ENCODE assay signal across 8 cellular contexts in genomic region chr12:49043856-49044258, GRCh38. TPM values are rescaled to one million over a fixed set of nuclear protein-coding genes. Genes with fewer than 3 reads are reported as not detected.
A peak's percentile ranks its signal among the peaks of the same experiment; 100 is the strongest.
DNase-seq lines count a peak whose midpoint lies in the region; ATAC-seq and TF ChIP-seq lines count a peak whose summit lies in the region.

No MANE protein-coding gene starts in this region.

- H3K4me1 Mint-ChIP-seq in activated CD8-positive, alpha-beta memory T cell treated with anti-CD3 and anti-CD28 coated beads, Interleukin-2, amount 10 ng/mL, durations not matched to agents 7 days and 5 days = peaks cover 8% of the 10 kb centered on the region
- peaks cover 0 to 7% of the 10 kb centered on the region in 2 donors for H3K4me1 Mint-ChIP-seq in natural killer cell treated with Interleukin-12 subunit alpha and Interleukin-12 subunit beta and Interleukin-15 and Interleukin-18, amount 100 ng/mL, for 72 hours (ENCODE audit: low read depth in 2 of 2)

- TF ChIP-seq POLR2A in stomach (IDR thresholded peaks at IDR 0.05) = no peak

- H3K27ac ChIP-seq in stomach = no peak overlapping the region

- DNase-seq in NCI-H2171 treated with DMSO at 0.1 percent for 48 hours (lab: John Stamatoyannopoulos, UW) (peak; percentile 47), NCI-H2171 (lab: John Stamatoyannopoulos, UW) (no peak), NOMO-1 treated with dmso at 0.1 percent for 144 hours (lab: John Stamatoyannopoulos, UW; ENCODE audit: unreplicated experiment) (peak; percentile 65), epithelial cell of proximal tubule (ENCODE audit: low read depth) (no peak), stomach (peak; percentile 60)
- DNase-seq in activated CD8-positive, alpha-beta memory T cell treated with anti-CD3 and anti-CD28 coated beads, Interleukin-2, amount 10 ng/mL, durations not matched to agents 7 days and 5 days = peak; percentile 87
- DNase-seq in natural killer cell treated with Interleukin-12 subunit alpha and Interleukin-12 subunit beta and Interleukin-15 and Interleukin-18, amount 100 ng/mL, for 72 hours (ENCODE audit: low spot score) = peak; percentile 74

- H3K4me3 ChIP-seq in epithelial cell of proximal tubule (ENCODE audit: low read depth, low read length) (no peak overlapping the region), stomach (no peak overlapping the region)

- H3K9me3 Mint-ChIP-seq in activated CD8-positive, alpha-beta memory T cell treated with anti-CD3 and anti-CD28 coated beads, Interleukin-2, amount 10 ng/mL, durations not matched to agents 7 days and 5 days (ENCODE audit: low read depth) = no peaks in the 10 kb centered on the region
- no peaks in the 10 kb centered on the region for H3K9me3 Mint-ChIP-seq in natural killer cell treated with Interleukin-12 subunit alpha and Interleukin-12 subunit beta and Interleukin-15 and Interleukin-18, amount 100 ng/mL, for 72 hours

- CTCF ChIA-PET in activated CD8-positive, alpha-beta memory T cell treated with anti-CD3 and anti-CD28 coated beads, Interleukin-2, amount 10 ng/mL, durations not matched to agents 7 days and 5 days (lab: Charles Lee) = interaction anchor here (0.6 to 3.4 kb wide), 31 partner anchors 8 to 385 kb away, joined by 3 to 25 read pairs (median 6); partner anchors contain the start of genes DDN, DDX23, LMBR1L and PRKAG1

- WGBS in stomach, 5 donors = 54 to 60% (median 57%) methylated on average over 11 of the region's 11 CpGs

- peaks cover 55% of the 10 kb centered on the region for H3K36me3 Mint-ChIP-seq in activated CD8-positive, alpha-beta memory T cell treated with anti-CD3 and anti-CD28 coated beads, Interleukin-2, amount 10 ng/mL, durations not matched to agents 7 days and 5 days
- H3K36me3 Mint-ChIP-seq in natural killer cell treated with Interleukin-12 subunit alpha and Interleukin-12 subunit beta and Interleukin-15 and Interleukin-18, amount 100 ng/mL, for 72 hours = peaks cover 19% of the 10 kb centered on the region

- no peaks in the 10 kb centered on the region for H3K27me3 ChIP-seq in stomach

- H3K4me1 ChIP-seq in stomach = no peaks in the 10 kb centered on the region

- no peaks in the 10 kb centered on the region for H3K9me3 ChIP-seq in stomach

- peak overlapping the region; percentile 0 for H3K27ac Mint-ChIP-seq in activated CD8-positive, alpha-beta memory T cell treated with anti-CD3 and anti-CD28 coated beads, Interleukin-2, amount 10 ng/mL, durations not matched to agents 7 days and 5 days
- peak overlapping the region in 1 of 2 donors; percentile 31 for H3K27ac Mint-ChIP-seq in natural killer cell treated with Interleukin-12 subunit alpha and Interleukin-12 subunit beta and Interleukin-15 and Interleukin-18, amount 100 ng/mL, for 72 hours

- H3K27me3 Mint-ChIP-seq in activated CD8-positive, alpha-beta memory T cell treated with anti-CD3 and anti-CD28 coated beads, Interleukin-2, amount 10 ng/mL, durations not matched to agents 7 days and 5 days = no peaks in the 10 kb centered on the region
- H3K27me3 Mint-ChIP-seq in natural killer cell treated with Interleukin-12 subunit alpha and Interleukin-12 subunit beta and Interleukin-15 and Interleukin-18, amount 100 ng/mL, for 72 hours = no peaks in the 10 kb centered on the region

- no peak overlapping the region for H3K4me3 Mint-ChIP-seq in activated CD8-positive, alpha-beta memory T cell treated with anti-CD3 and anti-CD28 coated beads, Interleukin-2, amount 10 ng/mL, durations not matched to agents 7 days and 5 days
- H3K4me3 Mint-ChIP-seq in natural killer cell treated with Interleukin-12 subunit alpha and Interleukin-12 subunit beta and Interleukin-15 and Interleukin-18, amount 100 ng/mL, for 72 hours = no peak overlapping the region

- intact Hi-C loops in stomach (cut with DNase I; ENCODE audit: low total_unique reads) = no loop called here

- peak; percentile 87 for ATAC-seq in activated CD8-positive, alpha-beta memory T cell treated with anti-CD3 and anti-CD28 coated beads, Interleukin-2, amount 10 ng/mL, durations not matched to agents 7 days and 5 days
- peak; percentile 69 to 71 for ATAC-seq in natural killer cell treated with Interleukin-12 subunit alpha and Interleukin-12 subunit beta and Interleukin-15 and Interleukin-18, amount 100 ng/mL, for 72 hours
- no peak for ATAC-seq in HG02840 (IDR thresholded peaks at IDR 0.05; ENCODE audit: low FRiP score, unreplicated experiment)

- peaks cover 99 to 100% (median 100%) of the 10 kb centered on the region in 4 donors for H3K36me3 ChIP-seq in stomach

- TF ChIP-seq EP300 in stomach (IDR thresholded peaks at IDR 0.05) = no peak

- TF ChIP-seq CTCF in epithelial cell of proximal tubule (conservative IDR thresholded peaks at IDR 0.05; ENCODE audit: low read depth, low read length) (peak; percentile 77), stomach (IDR thresholded peaks at IDR 0.05) (peak in 4 of 7 experiments; percentile 36 to 52 (median 46))

RNA-seq across cellular contexts. Expression of gene KMT2D, which starts 16.7 kb away (rescaled TPM):
- total RNA-seq in activated CD8-positive, alpha-beta memory T cell treated with anti-CD3 and anti-CD28 coated beads, Interleukin-2, amount 10 ng/mL, durations not matched to agents 7 days and 5 days = 100 to 1,000 TPM; 107 to 132 TPM
- 16.6 and 17.2 TPM in 2 replicates for total RNA-seq in epithelial cell of proximal tubule
- total RNA-seq in natural killer cell treated with Interleukin-12 subunit alpha and Interleukin-12 subunit beta and Interleukin-15 and Interleukin-18, amount 100 ng/mL, for 72 hours = 100 to 1,000 TPM; 120 to 199 TPM
- total RNA-seq in stomach = 100 to 1,000 TPM in 3 of 5 donors, 10 to 100 TPM in 2; 65.4 to 220 (median 110) TPM
- polyA plus RNA-seq in stomach = 10 to 100 TPM in 1 of 3 donors, 1 to 10 TPM in 2; 3.2 to 17.2 (median 7.4) TPM

RNA-seq across cellular contexts. Expression of gene PRKAG1, which starts 25.3 kb away (rescaled TPM):
- 10 to 100 TPM; 58.9 to 66.0 TPM for total RNA-seq in activated CD8-positive, alpha-beta memory T cell treated with anti-CD3 and anti-CD28 coated beads, Interleukin-2, amount 10 ng/mL, durations not matched to agents 7 days and 5 days
- total RNA-seq in epithelial cell of proximal tubule (50.7 and 68.5 TPM in 2 replicates), stomach (10 to 100 TPM in 4 of 5 donors, 1 to 10 TPM in 1; 5.8 to 68.7 (median 36.9) TPM)
- 10 to 100 TPM; 63.4 to 70.3 TPM for total RNA-seq in natural killer cell treated with Interleukin-12 subunit alpha and Interleukin-12 subunit beta and Interleukin-15 and Interleukin-18, amount 100 ng/mL, for 72 hours
- 10 to 100 TPM; 42.6 to 61.7 (median 48.7) TPM for polyA plus RNA-seq in stomach

RNA-seq across cellular contexts. Expression of gene RHEBL1, which starts 25.9 kb away (rescaled TPM):
- total RNA-seq in activated CD8-positive, alpha-beta memory T cell treated with anti-CD3 and anti-CD28 coated beads, Interleukin-2, amount 10 ng/mL, durations not matched to agents 7 days and 5 days = 10 to 100 TPM; 14.9 to 15.1 TPM
- total RNA-seq in epithelial cell of proximal tubule (1.6 and 2.3 TPM in 2 replicates), stomach (not detected)
- total RNA-seq in natural killer cell treated with Interleukin-12 subunit alpha and Interleukin-12 subunit beta and Interleukin-15 and Interleukin-18, amount 100 ng/mL, for 72 hours = 10 to 100 TPM; 21.9 to 28.9 TPM
- polyA plus RNA-seq in stomach = 1 to 10 TPM in 1 of 3 donors, under 1 TPM in 1, not detected in 1; 0.75 to 1.0 TPM

RNA-seq across cellular contexts. Expression of gene DDN, which starts 44.7 kb away (rescaled TPM):
- total RNA-seq in activated CD8-positive, alpha-beta memory T cell treated with anti-CD3 and anti-CD28 coated beads, Interleukin-2, amount 10 ng/mL, durations not matched to agents 7 days and 5 days = under 1 TPM; 0.38 to 0.66 TPM
- total RNA-seq in epithelial cell of proximal tubule (0.14 and 0.29 TPM in 2 replicates), stomach (under 1 TPM in 1 of 5 donors, not detected in 4; 0.18 TPM)
- 1 to 10 TPM in 1 of 2 donors, under 1 TPM in 1; 0.48 to 1.1 TPM for total RNA-seq in natural killer cell treated with Interleukin-12 subunit alpha and Interleukin-12 subunit beta and Interleukin-15 and Interleukin-18, amount 100 ng/mL, for 72 hours
- polyA plus RNA-seq in stomach = under 1 TPM; 0.08 to 0.31 (median 0.19) TPM

RNA-seq across cellular contexts. Expression of gene DHH, which starts 50.7 kb away (rescaled TPM):
- total RNA-seq in activated CD8-positive, alpha-beta memory T cell treated with anti-CD3 and anti-CD28 coated beads, Interleukin-2, amount 10 ng/mL, durations not matched to agents 7 days and 5 days = under 1 TPM in 1 of 2 experiments, not detected in 1; 0.15 TPM
- total RNA-seq in epithelial cell of proximal tubule = 0.14 and 0.52 TPM in 2 replicates
- total RNA-seq in natural killer cell treated with Interleukin-12 subunit alpha and Interleukin-12 subunit beta and Interleukin-15 and Interleukin-18, amount 100 ng/mL, for 72 hours = under 1 TPM; 0.24 to 0.31 TPM
- 1 to 10 TPM in 1 of 5 donors, under 1 TPM in 2, not detected in 2; 0.29 to 1.1 (median 0.58) TPM for total RNA-seq in stomach
- polyA plus RNA-seq in stomach = under 1 TPM; 0.10 to 0.15 (median 0.12) TPM

Comparison
In these comparisons a context has a peak if more than half of its experiments do, and no peak if none do; other contexts are left out.
1. DNase-seq: peak in NCI-H2171 treated with DMSO at 0.1 percent for 48 hours (single experiment), NOMO-1 treated with dmso at 0.1 percent for 144 hours (single experiment), activated CD8-positive, alpha-beta memory T cell treated with anti-CD3 and anti-CD28 coated beads, Interleukin-2, amount 10 ng/mL, durations not matched to agents 7 days and 5 days (single experiment), natural killer cell treated with Interleukin-12 subunit alpha and Interleukin-12 subunit beta and Interleukin-15 and Interleukin-18, amount 100 ng/mL, for 72 hours (single experiment) and stomach (single experiment); none in NCI-H2171 (single experiment) and epithelial cell of proximal tubule (single experiment).